In the genomic region with DNA sequence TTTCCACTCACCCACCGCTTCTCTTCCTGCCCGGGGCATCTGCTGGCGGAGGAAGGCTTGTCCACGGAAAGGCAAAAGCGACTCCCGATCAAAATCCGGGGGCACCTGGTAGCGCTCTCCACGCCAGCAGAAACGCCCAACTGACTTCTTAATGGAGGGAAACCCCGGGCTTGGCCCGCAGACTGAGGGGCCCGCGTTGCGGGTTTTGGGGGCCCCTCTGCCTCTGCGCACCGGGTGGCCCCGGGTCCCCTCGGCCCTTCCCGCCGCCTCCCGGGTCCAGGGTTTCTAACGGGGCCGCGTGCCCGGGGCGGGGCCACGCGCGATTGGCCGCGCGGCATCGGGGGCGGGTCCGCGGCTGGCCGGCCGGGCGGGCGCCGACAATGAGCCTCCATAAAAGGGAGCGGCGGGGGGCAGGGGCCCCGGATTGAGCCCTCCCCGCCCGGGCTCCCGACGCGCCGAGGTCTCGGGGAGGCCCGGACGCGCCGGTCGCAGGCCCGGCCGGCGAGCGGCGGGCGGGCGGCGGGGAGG, we compare ENCODE assay signal across 8 cellular contexts. TPM values are rescaled to one million over a fixed set of nuclear protein-coding genes. Genes with fewer than 3 reads are reported as not detected.
A peak's percentile ranks its signal among the peaks of the same experiment; 100 is the strongest.
DNase-seq lines count a peak whose midpoint lies in the region; ATAC-seq, FAIRE-seq and TF ChIP-seq lines count a peak whose summit lies in the region.

A gene with protein sequence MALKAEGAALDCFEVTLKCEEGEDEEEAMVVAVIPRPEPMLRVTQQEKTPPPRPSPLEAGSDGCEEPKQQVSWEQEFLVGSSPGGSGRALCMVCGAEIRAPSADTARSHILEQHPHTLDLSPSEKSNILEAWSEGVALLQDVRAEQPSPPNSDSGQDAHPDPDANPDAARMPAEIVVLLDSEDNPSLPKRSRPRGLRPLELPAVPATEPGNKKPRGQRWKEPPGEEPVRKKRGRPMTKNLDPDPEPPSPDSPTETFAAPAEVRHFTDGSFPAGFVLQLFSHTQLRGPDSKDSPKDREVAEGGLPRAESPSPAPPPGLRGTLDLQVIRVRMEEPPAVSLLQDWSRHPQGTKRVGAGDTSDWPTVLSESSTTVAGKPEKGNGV (plus strand): TSS at position 422 of the 528 bp plus-strand sequence. CDS start 231 bp downstream, outside the sequence.

- DNase-seq in NCI-H2196 (lab: John Stamatoyannopoulos, UW; ENCODE audit: unreplicated experiment) (peak; percentile 83), cerebellar cortex (ENCODE audit: low spot score) (peak; percentile 78), keratinocyte (ENCODE audit: low read depth, low spot score) (no peak)
- DNase-seq in stimulated activated CD4-positive, alpha-beta T cell treated with anti-CD3 and anti-CD28 coated beads, Interleukin-12 subunit alpha, Interleukin-12 subunit beta, amount 100 ng/mL, for 4 hours = peak; percentile 68

- H3K79me2 ChIP-seq in ACC112 (ENCODE audit: control insufficient read depth, insufficient read depth, low read length, unreplicated experiment) = peaks cover 41% of the 10 kb centered on the region
- H3K79me2 ChIP-seq in keratinocyte (ENCODE audit: control insufficient read depth, insufficient read depth, low read length) = peaks cover 30% of the 10 kb centered on the region

- dilution Hi-C loops in keratinocyte (cut with MboI; ENCODE audit: extremely low pct_ligation_motif_present, low sequenced_read_pairs) = no loop called here

- H3K9me1 ChIP-seq in keratinocyte (ENCODE audit: control insufficient read depth, extremely low read depth, insufficient read depth, low read length) = no peaks in the 10 kb centered on the region

- H3K36me3 ChIP-seq in ACC112 (ENCODE audit: insufficient read depth, low read length) = 0 out of 2 replicates have a peak, but pooled peaks cover 4% of the 10 kb centered on the region
- H3K36me3 ChIP-seq in keratinocyte (ENCODE audit: control insufficient read depth in 2 of 2, extremely low read depth in 1 of 2, insufficient read depth in 2 of 2, low read length in 2 of 2) = peaks cover 2 to 12% of the 10 kb centered on the region in 2 experiments

- no peak for FAIRE-seq in keratinocyte (lab: Jason Lieb, UNC)

- H2AFZ ChIP-seq in ACC112 (ENCODE audit: low read length, unreplicated experiment) (peak within 1 kb of the TSS; percentile 95), keratinocyte (ENCODE audit: control insufficient read depth, low read length) (peak within 1 kb of the TSS; percentile 91)

- peak within 1 kb of the TSS; percentile 87 for H3K4me2 ChIP-seq in keratinocyte (ENCODE audit: control insufficient read depth, extremely low read depth, insufficient read depth, low read depth, low read length)

- no peak for TF ChIP-seq CTCF in keratinocyte (optimal IDR thresholded peaks at IDR 0.05 in 1 of 3, IDR thresholded peaks at IDR 0.05 in 1 of 3, conservative IDR thresholded peaks at IDR 0.05 in 1 of 3; ENCODE audit: extremely low read depth in 1 of 3, insufficient read depth in 2 of 3, low read length in 3 of 3)

- H3K4me1 ChIP-seq in ACC112 (ENCODE audit: control insufficient read depth, insufficient read depth, low read length, unreplicated experiment) (peaks cover 14% of the 10 kb centered on the region), keratinocyte (ENCODE audit: control insufficient read depth, extremely low read depth, insufficient read depth, low read length) (peaks cover 14% of the 10 kb centered on the region)

- ATAC-seq in GM18861 (IDR thresholded peaks at IDR 0.05; ENCODE audit: unreplicated experiment) (peak; percentile 77), HG03095 (IDR thresholded peaks at IDR 0.05; ENCODE audit: unreplicated experiment) (peak; percentile 74)
- peak; percentile 92 to 94 for ATAC-seq in activated CD4-positive, CD25-positive, alpha-beta regulatory T cell treated with anti-CD3 and anti-CD28 coated beads, Interleukin-2, amount 50 U/mL, for 24 hours

- no peaks in the 10 kb centered on the region for H4K20me1 ChIP-seq in keratinocyte (ENCODE audit: control insufficient read depth, extremely low read depth, insufficient read depth, low read length)

- peak within 1 kb of the TSS; percentile 80 for H3K9ac ChIP-seq in keratinocyte (ENCODE audit: control insufficient read depth, extremely low read depth, insufficient read depth, low read length)

- peak within 1 kb of the TSS; percentile 27; the same call in 1 of the 2 replicates for H3K27ac ChIP-seq in ACC112 (ENCODE audit: low read depth, low read length)
- peak within 1 kb of the TSS; percentile 44 for H3K27ac ChIP-seq in keratinocyte (ENCODE audit: control insufficient read depth, insufficient read depth, low read length)

- H3K4me3 ChIP-seq in ACC112 (ENCODE audit: low read depth, low read length) (peak within 1 kb of the TSS; percentile 99), keratinocyte (ENCODE audit: control insufficient read depth in 2 of 3, extremely low read depth in 1 of 3, insufficient read depth in 2 of 3, low read depth in 1 of 3, low read length in 3 of 3) (peak within 1 kb of the TSS; percentile 84 to 87 (median 85))

- H3K27me3 ChIP-seq in ACC112 (ENCODE audit: insufficient read depth, low read length) (no peaks in the 10 kb centered on the region), keratinocyte (ENCODE audit: control insufficient read depth, extremely low read depth, insufficient read depth, low read length) (no peaks in the 10 kb centered on the region)

- H3K9me3 ChIP-seq in keratinocyte (ENCODE audit: control insufficient read depth, low read depth, low read length) = no peaks in the 10 kb centered on the region

RNA-seq across cellular contexts. Expression of the gene that starts here (rescaled TPM):
- polyA plus RNA-seq in keratinocyte = 7.8 to 9.8 TPM (median 8.1 TPM) in 3 replicates
- polyA plus RNA-seq in keratinocyte (2011; ENCODE audit: low read depth) = 1.9 TPM
- 4.3 and 10.1 TPM in 2 replicates for polyA plus RNA-seq in keratinocyte (2011; cell fraction: cytosol; rRNA removed)
- 8.5 and 9.3 TPM in 2 replicates for polyA plus RNA-seq in keratinocyte (2011; cell fraction: nucleus; rRNA removed)
- polyA plus RNA-seq in keratinocyte (2012; ENCODE audit: low replicate concordance) = 6.6 and 11.2 TPM in 2 replicates
- polyA minus RNA-seq in keratinocyte = 4.4 to 9.3 TPM (median 4.6 TPM) in 3 replicates
- 7.7 TPM for polyA minus RNA-seq in keratinocyte (2011; cell fraction: cytosol; rRNA and poly(A)+ RNA removed)
- polyA minus RNA-seq in keratinocyte (2011; cell fraction: nucleus; rRNA and poly(A)+ RNA removed) = 3.3 and 5.1 TPM in 2 replicates
